ENCODE assay signal across 21 cellular contexts in genomic region chr15:82855286-82856092, GRCh38. TPM values are rescaled to one million over a fixed set of nuclear protein-coding genes. Genes with fewer than 3 reads are reported as not detected.
DNase-seq lines count a peak whose midpoint lies in the region; TF ChIP-seq lines count a peak whose summit lies in the region.
"Had no signal": no experiment of that assay in that cellular context is flagged by ENCODE, and none has a peak within 500 bp of the region (broad histone marks: within the 10 kb centered on the region; RNA-seq: fewer than 3 reads in every experiment).

No MANE protein-coding gene starts in this region.

- DNase-seq in COLO829 (ENCODE audit: low spot score) (peak; percentile 17), Kasumi-1 (lab: John Stamatoyannopoulos, UW) (peak; percentile 19 to 38), neural crest cell (ENCODE audit: low read depth, low spot score) (no peak), GM03348 (ENCODE audit: low spot score) (no peak), tibial artery (no peak), DMS114 treated with DMSO at 0.1 percent for 48 hours (lab: John Stamatoyannopoulos, UW; ENCODE audit: unreplicated experiment) (no peak)
- DNase-seq in activated CD4-positive, CD25-positive, alpha-beta regulatory T cell (lab: John Stamatoyannopoulos, UW) = no peak
- DNase-seq: BE2C; caudate nucleus; DMS153; effector memory CD4-positive, alpha-beta T cell; hypothalamus; left ventricle myocardium superior; NCI-H1048; NCI-H2171 treated with DMSO at 0.1 percent for 48 hours; Right ventricle myocardium superior had no signal

- peak overlapping the region; percentile 45 for H3K27ac Mint-ChIP-seq in neural crest cell (ENCODE audit: unreplicated experiment)

- no peak overlapping the region for H3K27ac ChIP-seq in tibial artery
- H3K27ac ChIP-seq: parathyroid adenoma, skin epidermis, tibial nerve had no signal

- intact Hi-C loops in tibial artery (cut with DNase I; ENCODE audit: low total_unique reads) = no loop called here

- no peaks in the 10 kb centered on the region for H3K4me1 ChIP-seq in tibial artery
- H3K4me1 ChIP-seq: tibial nerve had no signal

- TF ChIP-seq CTCF in WI38 (IDR thresholded peaks at IDR 0.05; ENCODE audit: low read depth, low read length) = no peak
- TF ChIP-seq CTCF in neural crest cell (conservative IDR thresholded peaks at IDR 0.05) = no peak
- no peak for TF ChIP-seq CTCF in tibial artery (IDR thresholded peaks at IDR 0.05)

- no peaks in the 10 kb centered on the region for H3K27me3 Mint-ChIP-seq in neural crest cell (ENCODE audit: low read depth)

- peaks cover 29% of the 10 kb centered on the region for H3K4me1 Mint-ChIP-seq in neural crest cell

- peaks cover 0 to 23% (median 0%) of the 10 kb centered on the region in 3 donors for H3K36me3 ChIP-seq in tibial artery
- H3K36me3 ChIP-seq: BE2C had no signal

- peak overlapping the region; percentile 21; the same call in 1 of the 2 replicates for H3K4me3 ChIP-seq in WI38 (ENCODE audit: low read depth, low read length)
- no peak overlapping the region for H3K4me3 ChIP-seq in tibial artery
- H3K4me3 ChIP-seq: skin epidermis, tibial nerve had no signal

- no peak overlapping the region for H3K4me3 Mint-ChIP-seq in neural crest cell

- no peaks in the 10 kb centered on the region for H3K9me3 ChIP-seq in tibial artery
- H3K9me3 ChIP-seq: BE2C, tibial nerve had no signal

- H3K36me3 Mint-ChIP-seq in neural crest cell (ENCODE audit: low read depth) = no peaks in the 10 kb centered on the region

- H3K27me3 ChIP-seq in tibial artery = no peaks in the 10 kb centered on the region
- H3K27me3 ChIP-seq: BE2C, tibial nerve had no signal

- no peaks in the 10 kb centered on the region for H3K9me3 Mint-ChIP-seq in neural crest cell

RNA-seq across cellular contexts. Expression of gene WHAMM, which starts 46.1 kb away (rescaled TPM):
- 5.8 and 6.3 TPM in 2 replicates for total RNA-seq in neural crest cell

RNA-seq across cellular contexts. Expression of gene FSD2, which starts 49.6 kb away (rescaled TPM):
- 0.05 TPM in 1 of 2 replicates, not detected in the other for total RNA-seq in neural crest cell
- total RNA-seq: T-helper 2 cell treated with Interferon-gamma antibody and Interleukin-4, amounts not matched to agents 100 ng/mL and 5 ng/mL, for 36 hours had no signal

Comparison
In these comparisons a context has a peak if more than half of its experiments do, and no peak if none do; other contexts are left out.
1. DNase-seq: peak in COLO829 (single experiment) and Kasumi-1 (2 of 2); none in neural crest cell (single experiment), GM03348 (single experiment), activated CD4-positive, CD25-positive, alpha-beta regulatory T cell (0 of 4), tibial artery (0 of 2) and DMS114 treated with DMSO at 0.1 percent for 48 hours (single experiment).